In genomic region chr11:18802381-18803257, GRCh38 we compare ENCODE assay signal across 9 cellular contexts. TPM values are rescaled to one million over a fixed set of nuclear protein-coding genes. Genes with fewer than 3 reads are reported as not detected.
A peak's percentile ranks its signal among the peaks of the same experiment; 100 is the strongest.
DNase-seq lines count a peak whose midpoint lies in the region; ATAC-seq, FAIRE-seq and TF ChIP-seq lines count a peak whose summit lies in the region.
"Had no signal": no experiment of that assay in that cellular context is flagged by ENCODE, and none has a peak within 500 bp of the region (broad histone marks: within the 10 kb centered on the region; RNA-seq: fewer than 3 reads in every experiment).

No MANE protein-coding gene starts in this region.

- no peak for FAIRE-seq in D721Med (lab: Jason Lieb, UNC)
- FAIRE-seq in H54 (lab: Jason Lieb, UNC) = peak; percentile 85

- H3K27ac ChIP-seq in foreskin keratinocyte = no peak overlapping the region

- TF ChIP-seq CTCF in D721Med (IDR thresholded peaks at IDR 0.05; ENCODE audit: insufficient read depth, missing control alignments) (peak; percentile 56), foreskin keratinocyte (conservative IDR thresholded peaks at IDR 0.05) (peak; percentile 82)

- H3K27me3 ChIP-seq in foreskin keratinocyte = peaks cover 29% of the 10 kb centered on the region

- no peak for DNase-seq in D721Med (ENCODE audit: insufficient read length, low spot score)
- peak; percentile 64 for DNase-seq in H54 (ENCODE audit: insufficient read length, low spot score)
- peak; percentile 30 for DNase-seq in NCI-H226
- DNase-seq in activated CD4-positive, alpha-beta T cell treated with anti-CD3 and anti-CD28 coated beads, Interleukin-2, amount 50 U/mL, for 4 hours = peak; percentile 15 to 28
- DNase-seq in foreskin keratinocyte = peak; percentile 17 to 47
- peak; percentile 69 for DNase-seq in pons (ENCODE audit: low spot score)
- DNase-seq: activated B cell treated with CpG ODN at 0.5 μM for 24 hours had no signal

- TF ChIP-seq POLR2A in H54 (IDR thresholded peaks at IDR 0.05; ENCODE audit: low read depth, low read length) = no peak

- ATAC-seq in foreskin keratinocyte (peak; percentile 21), HG03432 (IDR thresholded peaks at IDR 0.05; ENCODE audit: unreplicated experiment) (no peak), GM21786 (IDR thresholded peaks at IDR 0.05; ENCODE audit: unreplicated experiment) (no peak)

- H3K4me1 ChIP-seq in foreskin keratinocyte = peaks cover 4% of the 10 kb centered on the region

RNA-seq across cellular contexts. Expression of gene PTPN5, which starts 11.0 kb away (rescaled TPM):
- total RNA-seq in foreskin keratinocyte = not detected in 2 replicates
- not detected in 2 replicates for polyA plus RNA-seq in foreskin keratinocyte
- total RNA-seq: activated B cell treated with CpG ODN at 0.5 μM for 24 hours had no signal
